Comparison of ENCODE assay signal across 14 cellular contexts in genomic region chr22:38415561-38416321, GRCh38. TPM values are rescaled to one million over a fixed set of nuclear protein-coding genes. Genes with fewer than 3 reads are reported as not detected.
A peak's percentile ranks its signal among the peaks of the same experiment; 100 is the strongest.
DNase-seq lines count a peak whose midpoint lies in the region; ATAC-seq and TF ChIP-seq lines count a peak whose summit lies in the region.
"Had no signal": no experiment of that assay in that cellular context is flagged by ENCODE, and none has a peak within 500 bp of the region (broad histone marks: within the 10 kb centered on the region; RNA-seq: fewer than 3 reads in every experiment).

No MANE protein-coding gene starts in this region.

- H3K9me3 ChIP-seq in right atrium auricular region = no peaks in the 10 kb centered on the region
- H3K9me3 ChIP-seq in suprapubic skin = no peaks in the 10 kb centered on the region

- H3K27me3 ChIP-seq in right atrium auricular region (no peaks in the 10 kb centered on the region), suprapubic skin (no peaks in the 10 kb centered on the region)

- 67% methylated on average over 12 of the region's 22 CpGs for WGBS in suprapubic skin

- H3K27ac ChIP-seq in right atrium auricular region = peak overlapping the region; percentile 75 to 80
- H3K27ac ChIP-seq in suprapubic skin = no peak overlapping the region
- H3K27ac ChIP-seq: HL-60 had no signal

- peaks cover 0 to 26% of the 10 kb centered on the region in 2 donors for H3K4me1 ChIP-seq in right atrium auricular region
- H3K4me1 ChIP-seq in suprapubic skin = peaks cover 12% of the 10 kb centered on the region

- no peaks in the 10 kb centered on the region for H3K36me3 ChIP-seq in right atrium auricular region
- no peaks in the 10 kb centered on the region for H3K36me3 ChIP-seq in suprapubic skin

- ATAC-seq in GM18511 (IDR thresholded peaks at IDR 0.05; ENCODE audit: unreplicated experiment) (no peak), HG03135 (IDR thresholded peaks at IDR 0.05; ENCODE audit: unreplicated experiment) (no peak)
- ATAC-seq: activated naive CD4-positive, alpha-beta T cell treated with anti-CD3 and anti-CD28 coated beads, Interleukin-2, amount 50 U/mL, for 72 hours had no signal

- TF ChIP-seq POLR2A in suprapubic skin (IDR thresholded peaks at IDR 0.05) = no peak

- TF ChIP-seq EP300 in suprapubic skin (IDR thresholded peaks at IDR 0.05) = no peak

- H3K4me3 ChIP-seq in right atrium auricular region (no peak overlapping the region), suprapubic skin (no peak overlapping the region)

- no peak for TF ChIP-seq CTCF in right atrium auricular region (IDR thresholded peaks at IDR 0.05)
- TF ChIP-seq CTCF in suprapubic skin (IDR thresholded peaks at IDR 0.05) = no peak

- DNase-seq in SKM-1 treated with dmso at 0.1 percent for 144 hours (lab: John Stamatoyannopoulos, UW; ENCODE audit: unreplicated experiment) = peak; percentile 25
- DNase-seq in SKM-1 (lab: John Stamatoyannopoulos, UW; ENCODE audit: unreplicated experiment) = no peak
- peak; percentile 54 for DNase-seq in RPMI8226
- no peak for DNase-seq in right atrium auricular region (ENCODE audit: low spot score)
- DNase-seq in suprapubic skin (ENCODE audit: low spot score in 2 of 2) = peak; percentile 57 to 71
- no peak for DNase-seq in HUDEP-2 (lab: John Stamatoyannopoulos, UW; ENCODE audit: unreplicated experiment in 76 of 76)
- DNase-seq: activated CD4-positive, alpha-beta T cell treated with anti-CD3 and anti-CD28 coated beads, Interleukin-2, amount 10 ng/mL, durations not matched to agents 24 days and 14 days; effector CD4-positive, alpha-beta T cell; NCI-H1436 had no signal

RNA-seq across cellular contexts. Expression of gene KCNJ4, which starts 39.3 kb away (rescaled TPM):
- total RNA-seq in right atrium auricular region = 10 to 100 TPM in 1 of 2 donors, 1 to 10 TPM in 1; 7.0 to 36.7 TPM
- total RNA-seq in suprapubic skin = under 1 TPM in 3 of 4 donors, not detected in 1; 0.21 to 0.55 (median 0.32) TPM
- total RNA-seq: activated CD4-positive, alpha-beta T cell treated with anti-CD3 and anti-CD28 coated beads, Interleukin-2, amount 10 ng/mL, durations not matched to agents 24 days and 14 days; activated naive CD4-positive, alpha-beta T cell treated with anti-CD3 and anti-CD28 coated beads, Interleukin-2, amount 50 U/mL, for 72 hours; mucosa of gallbladder had no signal

RNA-seq across cellular contexts. Expression of gene KDELR3, which starts 52.2 kb away (rescaled TPM):
- total RNA-seq in right atrium auricular region (1 to 10 TPM; 8.0 to 9.2 TPM), suprapubic skin (1 to 10 TPM; 2.8 to 6.7 (median 3.9) TPM)

Comparison
In these comparisons a context has a peak if more than half of its experiments do, and no peak if none do; other contexts are left out.
1. DNase-seq: peak in SKM-1 treated with dmso at 0.1 percent for 144 hours (single experiment), RPMI8226 (single experiment) and suprapubic skin (2 of 2); none in SKM-1 (single experiment), right atrium auricular region (single experiment) and HUDEP-2 (0 of 76).
2. RNA of gene KCNJ4, which starts 39.3 kb away (total RNA-seq): 7.0 to 36.7 TPM in right atrium auricular region; 0.21 to 0.55 TPM in suprapubic skin; every median in the first group is over 4 times any median in the second.